Comparison of ENCODE assay signal across 10 cellular contexts in genomic region chr1:94579876-94580294, GRCh38. TPM values are rescaled to one million over a fixed set of nuclear protein-coding genes. Genes with fewer than 3 reads are reported as not detected.
A peak's percentile ranks its signal among the peaks of the same experiment; 100 is the strongest.
DNase-seq lines count a peak whose midpoint lies in the region; ATAC-seq and TF ChIP-seq lines count a peak whose summit lies in the region.
"Had no signal": no experiment of that assay in that cellular context is flagged by ENCODE, and none has a peak within 500 bp of the region (broad histone marks: within the 10 kb centered on the region; RNA-seq: fewer than 3 reads in every experiment).

No MANE protein-coding gene starts in this region.

- no peak overlapping the region for H3K9ac ChIP-seq in SK-N-SH

- H3K4me2 ChIP-seq in SK-N-SH, result peak overlapping the region; percentile 37; the same call in 1 of the 2 replicates

- WGBS in SK-N-SH (ENCODE audit: low lambda C conversion rate), result 0% methylated on average over 1 of the region's 2 CpGs

- peak overlapping the region; percentile 67; the same call in 1 of the 2 replicates for H2AFZ ChIP-seq in SK-N-SH (ENCODE audit: low read depth)

- no peaks in the 10 kb centered on the region for H3K9me2 ChIP-seq in SK-N-SH

- no peaks in the 10 kb centered on the region for H3F3A ChIP-seq in SK-N-SH (replicated peaks; ENCODE audit: insufficient read depth)

- no peak overlapping the region for H3K4me3 ChIP-seq in SK-N-SH (ENCODE audit: low read depth in 2 of 2, low read length in 1 of 2)

- POLR2A ChIA-PET in SK-N-SH (lab: Yijun Ruan, JAX), result no interaction called here

- no peaks in the 10 kb centered on the region for H3K4me1 Mint-ChIP-seq in activated CD4-positive, alpha-beta T cell treated with anti-CD3 and anti-CD28 coated beads, Interleukin-2, amount 10 ng/mL, durations not matched to agents 24 days and 14 days

- no peaks in the 10 kb centered on the region for H3K36me3 Mint-ChIP-seq in activated CD4-positive, alpha-beta T cell treated with anti-CD3 and anti-CD28 coated beads, Interleukin-2, amount 10 ng/mL, durations not matched to agents 24 days and 14 days (ENCODE audit: low read depth)

- no peak for TF ChIP-seq RAD21 in SK-N-SH (IDR thresholded peaks at IDR 0.05; ENCODE audit: low read length)

- H3K27me3 Mint-ChIP-seq in activated CD4-positive, alpha-beta T cell treated with anti-CD3 and anti-CD28 coated beads, Interleukin-2, amount 10 ng/mL, durations not matched to agents 24 days and 14 days, result peaks cover 10% of the 10 kb centered on the region

- H3K27ac Mint-ChIP-seq in activated CD4-positive, alpha-beta T cell treated with anti-CD3 and anti-CD28 coated beads, Interleukin-2, amount 10 ng/mL, durations not matched to agents 24 days and 14 days, result no peak overlapping the region
- H3K27ac Mint-ChIP-seq: activated T-helper 1 cell treated with anti-CD3 and anti-CD28 coated beads, Interleukin-12 subunit alpha, Interleukin-12 subunit beta, Interleukin-2, Interleukin-4 antibody, amounts not matched to agents 30 ng/mL and 10 ng/mL and 1 ng/mL, durations not matched to agents 14 hours and 24 hours and 36 hours had no signal

- H3K9me3 Mint-ChIP-seq in activated CD4-positive, alpha-beta T cell treated with anti-CD3 and anti-CD28 coated beads, Interleukin-2, amount 10 ng/mL, durations not matched to agents 24 days and 14 days, result peaks cover 13% of the 10 kb centered on the region

- peak; percentile 99 for ATAC-seq in foreskin keratinocyte
- ATAC-seq: Right ventricle myocardium inferior had no signal

- no peaks in the 10 kb centered on the region for H4K20me1 ChIP-seq in SK-N-SH (ENCODE audit: insufficient read depth)

- no peaks in the 10 kb centered on the region for H3K79me2 ChIP-seq in SK-N-SH (ENCODE audit: insufficient read depth)

- H3K4me3 Mint-ChIP-seq in activated CD4-positive, alpha-beta T cell treated with anti-CD3 and anti-CD28 coated beads, Interleukin-2, amount 10 ng/mL, durations not matched to agents 24 days and 14 days, result no peak overlapping the region
- H3K4me3 Mint-ChIP-seq: activated T-helper 1 cell treated with anti-CD3 and anti-CD28 coated beads, Interleukin-12 subunit alpha, Interleukin-12 subunit beta, Interleukin-2, Interleukin-4 antibody, amounts not matched to agents 30 ng/mL and 10 ng/mL and 1 ng/mL, durations not matched to agents 14 hours and 24 hours and 36 hours had no signal

- H3K4me1 ChIP-seq in SK-N-SH (ENCODE audit: control insufficient read depth in 1 of 2, insufficient read depth in 2 of 2, low read depth in 1 of 2, low read length in 1 of 2), result peaks cover 0 to 7% of the 10 kb centered on the region in 2 experiments; a peak in 2 of 4 replicates
- H3K4me1 ChIP-seq in foreskin keratinocyte, result peaks cover 30% of the 10 kb centered on the region

- TF ChIP-seq EP300 in SK-N-SH (IDR thresholded peaks at IDR 0.05; ENCODE audit: borderline replicate concordance in 1 of 2, low read depth in 1 of 2, low read length in 1 of 2), result no peak; a peak in 1 of 4 replicates

- H3K27me3 ChIP-seq in SK-N-SH (ENCODE audit: insufficient read depth) (no peaks in the 10 kb centered on the region), foreskin keratinocyte (no peaks in the 10 kb centered on the region)

- CTCF ChIA-PET in SK-N-SH (lab: Yijun Ruan, JAX), result no interaction called here

- H3K36me3 ChIP-seq in SK-N-SH (replicated peaks in 1 of 2; ENCODE audit: control insufficient read depth in 1 of 2, insufficient read depth in 2 of 2, low read length in 1 of 2), result no peaks in the 10 kb centered on the region

- H3K9me3 ChIP-seq in SK-N-SH, result 0 out of 2 replicates have a peak, but pooled peaks cover 3% of the 10 kb centered on the region

- H3K27ac ChIP-seq in SK-N-SH (ENCODE audit: low read depth in 2 of 2, low read length in 1 of 2) (peak overlapping the region in 1 of 2 experiments; percentile 53; a peak in 1 of 4 replicates), foreskin keratinocyte (peak overlapping the region; percentile 69)

- no peak for TF ChIP-seq CTCF in SK-N-SH (IDR thresholded peaks at IDR 0.05)
- TF ChIP-seq CTCF in foreskin keratinocyte (conservative IDR thresholded peaks at IDR 0.05), result no peak

- intact Hi-C loops in activated CD4-positive, alpha-beta T cell treated with anti-CD3 and anti-CD28 coated beads, Interleukin-2, amount 10 ng/mL, durations not matched to agents 24 days and 14 days (cut with micrococcal nuclease), result no loop called here

- DNase-seq in H4 (ENCODE audit: low spot score) (peak; percentile 89), SK-N-SH (no peak), foreskin keratinocyte (peak; percentile 94 to 97), smooth muscle cell of the brain vasculature (ENCODE audit: low read depth, low spot score) (peak; percentile 64), T-helper 9 cell (no peak), CD1c-positive myeloid dendritic cell (ENCODE audit: extremely low spot score) (no peak)
- DNase-seq in activated T-cell treated with anti-CD3 and anti-CD28 coated beads, Interleukin-2, amount 50 U/mL, for 48 hours, result no peak
- no peak for DNase-seq in activated CD4-positive, alpha-beta T cell treated with anti-CD3 and anti-CD28 coated beads, Interleukin-2, amount 10 ng/mL, durations not matched to agents 24 days and 14 days

TF ChIP-seq in SK-N-SH, 30 proteins besides CTCF, POLR2A, EP300 and RAD21:
- TF ChIP-seq FOSL2 (IDR thresholded peaks at IDR 0.05; ENCODE audit: borderline replicate concordance, low read depth) (peak; percentile 61; the same call in 1 of the 2 replicates), REST (IDR thresholded peaks at IDR 0.05; ENCODE audit: low read depth, low read length) (no peak), RCOR1 (IDR thresholded peaks at IDR 0.05; ENCODE audit: low read length) (no peak), NFIC (IDR thresholded peaks at IDR 0.05; ENCODE audit: borderline replicate concordance) (no peak; the same call in 1 of the 2 replicates), PBX3 (IDR thresholded peaks at IDR 0.05) (no peak), MAX (IDR thresholded peaks at IDR 0.05; ENCODE audit: low read depth) (0 out of 2 replicates have a peak, but pooled peaks have one; percentile 26), JUND (IDR thresholded peaks at IDR 0.05) (peak; percentile 44; the same call in 1 of the 2 replicates)

RNA-seq across cellular contexts. Expression of gene F3, which starts 38.3 kb away (rescaled TPM):
- total RNA-seq in H4 (2014; rRNA removed; shearing (Covaris generic)), result 42.6 and 43.3 TPM in 2 replicates
- polyA plus RNA-seq in SK-N-SH (2012; rRNA removed) (1.8 and 2.5 TPM in 2 replicates), foreskin keratinocyte (223 and 404 TPM in 2 replicates)
- 2.3 and 2.4 TPM in 2 replicates for polyA plus RNA-seq in SK-N-SH (2012; cell fraction: cytosol; rRNA removed)
- polyA plus RNA-seq in SK-N-SH (2012; cell fraction: nucleus; rRNA removed), result 2.8 and 3.6 TPM in 2 replicates
- 472 and 766 TPM in 2 replicates for total RNA-seq in foreskin keratinocyte
- 0.07 and 0.33 TPM in 2 replicates for total RNA-seq in activated CD4-positive, alpha-beta T cell treated with anti-CD3 and anti-CD28 coated beads, Interleukin-2, amount 10 ng/mL, durations not matched to agents 24 days and 14 days

Comparison
In these comparisons a context has a peak if more than half of its experiments do, and no peak if none do; other contexts are left out.
1. DNase-seq: peak in H4 (single experiment), foreskin keratinocyte (2 of 2) and smooth muscle cell of the brain vasculature (single experiment); none in SK-N-SH (single experiment), activated T-cell treated with anti-CD3 and anti-CD28 coated beads, Interleukin-2, amount 50 U/mL, for 48 hours (0 of 2), T-helper 9 cell (single experiment), activated CD4-positive, alpha-beta T cell treated with anti-CD3 and anti-CD28 coated beads, Interleukin-2, amount 10 ng/mL, durations not matched to agents 24 days and 14 days (single experiment) and CD1c-positive myeloid dendritic cell (single experiment).
2. RNA of gene F3, which starts 38.3 kb away (total RNA-seq): 472 to 766 TPM in foreskin keratinocyte and 42.6 to 43.3 TPM in H4; 0.07 to 0.33 TPM in activated CD4-positive, alpha-beta T cell treated with anti-CD3 and anti-CD28 coated beads, Interleukin-2, amount 10 ng/mL, durations not matched to agents 24 days and 14 days; every median in the first group is over 10 times any median in the second.